In genomic region chr1:212914110-212914509, GRCh38 we compare ENCODE assay signal across 2 cellular contexts.
TF ChIP-seq lines count a peak whose summit lies in the region.

No MANE protein-coding gene starts in this region.

TF ChIP-seq in GM23338, 12 proteins besides CTCF, POLR2A, EP300 and RAD21:
- TF ChIP-seq NANOG (IDR thresholded peaks at IDR 0.05; ENCODE audit: borderline replicate concordance): peak; percentile 50
- TF ChIP-seq CREB1 (CRISPR knock-in tag; IDR thresholded peaks at IDR 0.05; ENCODE audit: low read depth): peak; percentile 58; the same call in 1 of the 2 replicates
- peak; percentile 72 for TF ChIP-seq POLR2AphosphoS5 (IDR thresholded peaks at IDR 0.05; ENCODE audit: low read depth)

TF ChIP-seq in H1, 55 proteins besides CTCF, POLR2A, EP300 and RAD21:
- peak; percentile 52; the same call in 1 of the 2 replicates for TF ChIP-seq POLR2AphosphoS5 (IDR thresholded peaks at IDR 0.05; ENCODE audit: low read depth, low read length)
- peak; percentile 63 for TF ChIP-seq TAF1 (IDR thresholded peaks at IDR 0.05; ENCODE audit: low read depth, low read length)
